Comparison of ENCODE assay signal across 12 cellular contexts in genomic region chr1:246726255-246726679, GRCh38. TPM values are rescaled to one million over a fixed set of nuclear protein-coding genes. Genes with fewer than 3 reads are reported as not detected.
A peak's percentile ranks its signal among the peaks of the same experiment; 100 is the strongest.
DNase-seq lines count a peak whose midpoint lies in the region; ATAC-seq and TF ChIP-seq lines count a peak whose summit lies in the region.
"Had no signal": no experiment of that assay in that cellular context is flagged by ENCODE, and none has a peak within 500 bp of the region (broad histone marks: within the 10 kb centered on the region; RNA-seq: fewer than 3 reads in every experiment).

No MANE protein-coding gene starts in this region.

- POLR2A ChIA-PET in GM10248 (lab: Yijun Ruan, JAX): no interaction called here

- no peak for TF ChIP-seq CTCF in nephron (IDR thresholded peaks at IDR 0.05; ENCODE audit: unreplicated experiment in 3 of 3)
- no peak for TF ChIP-seq CTCF in GM13976 (IDR thresholded peaks at IDR 0.05; ENCODE audit: borderline replicate concordance, control extremely low read depth, extremely low read depth, insufficient read depth, missing control alignments)
- TF ChIP-seq CTCF in GM10248 (IDR thresholded peaks at IDR 0.05; ENCODE audit: control extremely low read depth, extremely low read depth, low read depth, missing control alignments): no peak

- ATAC-seq in Right ventricle myocardium superior (ENCODE audit: poor library complexity): peak; percentile 23
- no peak for ATAC-seq in left cardiac atrium
- ATAC-seq in HG03469 (IDR thresholded peaks at IDR 0.05; ENCODE audit: unreplicated experiment): no peak
- no peak for ATAC-seq in HG03432 (IDR thresholded peaks at IDR 0.05; ENCODE audit: unreplicated experiment)

- no peaks in the 10 kb centered on the region for H3K27me3 Mint-ChIP-seq in nephron (ENCODE audit: low read depth)

- peak overlapping the region; percentile 95 to 98 (median 97) for H3K4me3 Mint-ChIP-seq in nephron
- H3K4me3 Mint-ChIP-seq: endodermal cell had no signal

- peaks cover 50% of the 10 kb centered on the region for H3K36me3 Mint-ChIP-seq in nephron (ENCODE audit: low read depth)

- in situ Hi-C loops in GM13976 (cut with MboI; ENCODE audit: low sequenced_read_pairs, unreplicated experiment): no loop called here

- no peak for DNase-seq in Right ventricle myocardium superior
- no peak for DNase-seq in left cardiac atrium
- DNase-seq in GM13976 (ENCODE audit: low spot score): no peak
- DNase-seq in GM10248 (ENCODE audit: extremely low spot score): no peak
- DNase-seq: DMS79 treated with DMSO at 0.1 percent for 48 hours, endodermal cell, NCI-H2029 treated with DMSO at 0.1 percent for 48 hours had no signal

- intact Hi-C loops in Right ventricle myocardium superior (cut with DNase I): no loop called here
- intact Hi-C loops in left cardiac atrium (cut with DNase I): no loop called here

- H3K27ac ChIP-seq in cingulate gyrus (ENCODE audit: low read depth, low read length): peak overlapping the region; percentile 10
- H3K27ac ChIP-seq: SK-N-MC had no signal

- CTCF ChIA-PET in GM10248 (lab: Yijun Ruan, JAX): interaction anchor here (1.0 kb wide), 1 partner anchor 14 kb away, joined by 3 read pairs; no protein-coding TSS in a partner anchor

- H3K9me3 Mint-ChIP-seq in nephron: peaks cover 26% of the 10 kb centered on the region

- H3K4me1 Mint-ChIP-seq in nephron: peaks cover 18% of the 10 kb centered on the region

- no peak overlapping the region for H3K27ac Mint-ChIP-seq in nephron
- H3K27ac Mint-ChIP-seq: endodermal cell had no signal

RNA-seq across cellular contexts. Expression of gene SCCPDH, which starts 2.1 kb away (rescaled TPM):
- total RNA-seq in Right ventricle myocardium superior (27.6 TPM), left cardiac atrium (10 to 100 TPM; 26.8 to 30.9 TPM)
